In genomic region chr1:3541465-3541864, GRCh38 we compare ENCODE assay signal across 23 cellular contexts.
"Had no signal": no experiment of that assay in that cellular context is flagged by ENCODE, and none has a peak within 500 bp of the region (broad histone marks: within the 10 kb centered on the region; RNA-seq: fewer than 3 reads in every experiment).

No MANE protein-coding gene starts in this region.

- H3K27ac ChIP-seq: neutrophil, pancreas, psoas muscle had no signal

- H3K27ac Mint-ChIP-seq: activated B cell treated with CpG ODN at 0.5 μM for 24 hours; activated CD4-positive, alpha-beta T cell treated with anti-CD3 and anti-CD28 coated beads for 36 hours; activated naive CD4-positive, alpha-beta T cell treated with anti-CD3 and anti-CD28 coated beads for 36 hours; activated naive CD8-positive, alpha-beta T cell treated with anti-CD3 and anti-CD28 coated beads, Interleukin-2, amount 10 ng/mL, durations not matched to agents 7 days and 5 days; mesothelial cell of epicardium; natural killer cell treated with Interleukin-12 subunit alpha and Interleukin-12 subunit beta and Interleukin-15 and Interleukin-18, amount 100 ng/mL, for 72 hours; stimulated activated naive CD8-positive, alpha-beta T cell treated with anti-CD3 and anti-CD28 coated beads, Interleukin-15, Interleukin-2, amounts not matched to agents 100 ng/mL and 50 ng/mL, for 24 hours; T-helper 17 cell had no signal

- ATAC-seq: activated CD4-positive, alpha-beta T cell treated with anti-CD3 and anti-CD28 coated beads for 36 hours; activated T-cell treated with anti-CD3 and anti-CD28 coated beads, Interleukin-2, amount 50 U/mL, for 4 hours; natural killer cell treated with Interleukin-12 subunit alpha and Interleukin-12 subunit beta and Interleukin-15 and Interleukin-18, amount 100 ng/mL, for 72 hours; psoas muscle; T-helper 17 cell had no signal

- H3K4me1 Mint-ChIP-seq: activated CD4-positive, alpha-beta T cell treated with anti-CD3 and anti-CD28 coated beads for 36 hours; activated naive CD8-positive, alpha-beta T cell treated with anti-CD3 and anti-CD28 coated beads, Interleukin-2, amount 10 ng/mL, durations not matched to agents 7 days and 5 days had no signal

- H3K9me3 ChIP-seq: neutrophil, pancreas, psoas muscle, tibial nerve had no signal

- DNase-seq: activated B cell treated with CpG ODN at 0.5 μM for 24 hours; activated CD4-positive, alpha-beta T cell treated with anti-CD3 and anti-CD28 coated beads for 36 hours; activated CD4-positive, alpha-beta T cell treated with anti-CD3 and anti-CD28 coated beads, Interleukin-2, amount 50 U/mL, for 48 hours; activated CD8-positive, alpha-beta memory T cell treated with anti-CD3 and anti-CD28 coated beads, Interleukin-2, amount 50 U/mL, for 48 hours; activated effector memory CD4-positive, alpha-beta T cell treated with Interleukin-2 at 50 U/mL for 16 hours; activated naive CD4-positive, alpha-beta T cell treated with anti-CD3 and anti-CD28 coated beads for 36 hours; activated naive CD8-positive, alpha-beta T cell treated with anti-CD3 and anti-CD28 coated beads, Interleukin-2, amount 10 ng/mL, durations not matched to agents 7 days and 5 days; activated T-cell treated with anti-CD3 and anti-CD28 coated beads, Interleukin-2, amount 50 U/mL, for 4 hours; amniotic stem cell; foreskin fibroblast; kidney; mammary epithelial cell; pancreas; psoas muscle; stimulated activated CD4-positive, alpha-beta T cell treated with anti-CD3 and anti-CD28 coated beads, Interleukin-1b, Interleukin-23, amount 100 ng/mL, for 48 hours; substantia nigra; T-helper 17 cell had no signal

- H3K4me3 ChIP-seq: pancreas, psoas muscle, skin epidermis, tibial nerve had no signal

- H3K4me3 Mint-ChIP-seq: activated B cell treated with CpG ODN at 0.5 μM for 24 hours; activated CD4-positive, alpha-beta T cell treated with anti-CD3 and anti-CD28 coated beads for 36 hours; activated naive CD4-positive, alpha-beta T cell treated with anti-CD3 and anti-CD28 coated beads for 36 hours; activated naive CD8-positive, alpha-beta T cell treated with anti-CD3 and anti-CD28 coated beads, Interleukin-2, amount 10 ng/mL, durations not matched to agents 7 days and 5 days; activated T-cell treated with anti-CD3 and anti-CD28 coated beads, Interleukin-2, amount 50 U/mL, for 4 hours; mesothelial cell of epicardium; natural killer cell treated with Interleukin-12 subunit alpha and Interleukin-12 subunit beta and Interleukin-15 and Interleukin-18, amount 100 ng/mL, for 72 hours; stimulated activated naive CD8-positive, alpha-beta T cell treated with anti-CD3 and anti-CD28 coated beads, Interleukin-15, Interleukin-2, amounts not matched to agents 100 ng/mL and 50 ng/mL, for 24 hours; T-helper 17 cell had no signal

- H3K27me3 ChIP-seq: neutrophil, pancreas, tibial nerve had no signal

- H3K9me3 Mint-ChIP-seq: activated B cell treated with CpG ODN at 0.5 μM for 24 hours; activated naive CD4-positive, alpha-beta T cell treated with anti-CD3 and anti-CD28 coated beads for 36 hours; activated naive CD8-positive, alpha-beta T cell treated with anti-CD3 and anti-CD28 coated beads, Interleukin-2, amount 10 ng/mL, durations not matched to agents 7 days and 5 days; activated T-cell treated with anti-CD3 and anti-CD28 coated beads, Interleukin-2, amount 50 U/mL, for 4 hours; mesothelial cell of epicardium; natural killer cell treated with Interleukin-12 subunit alpha and Interleukin-12 subunit beta and Interleukin-15 and Interleukin-18, amount 100 ng/mL, for 72 hours; stimulated activated naive CD8-positive, alpha-beta T cell treated with anti-CD3 and anti-CD28 coated beads, Interleukin-15, Interleukin-2, amounts not matched to agents 100 ng/mL and 50 ng/mL, for 24 hours had no signal

- H3K36me3 ChIP-seq: neutrophil, pancreas, tibial nerve had no signal

- H3K36me3 Mint-ChIP-seq: activated naive CD8-positive, alpha-beta T cell treated with anti-CD3 and anti-CD28 coated beads, Interleukin-2, amount 10 ng/mL, durations not matched to agents 7 days and 5 days; natural killer cell treated with Interleukin-12 subunit alpha and Interleukin-12 subunit beta and Interleukin-15 and Interleukin-18, amount 100 ng/mL, for 72 hours had no signal

- H3K4me1 ChIP-seq: pancreas had no signal

- H3K27me3 Mint-ChIP-seq: activated CD4-positive, alpha-beta T cell treated with anti-CD3 and anti-CD28 coated beads for 36 hours; activated naive CD8-positive, alpha-beta T cell treated with anti-CD3 and anti-CD28 coated beads, Interleukin-2, amount 10 ng/mL, durations not matched to agents 7 days and 5 days; natural killer cell treated with Interleukin-12 subunit alpha and Interleukin-12 subunit beta and Interleukin-15 and Interleukin-18, amount 100 ng/mL, for 72 hours; stimulated activated naive CD8-positive, alpha-beta T cell treated with anti-CD3 and anti-CD28 coated beads, Interleukin-15, Interleukin-2, amounts not matched to agents 100 ng/mL and 50 ng/mL, for 24 hours; T-helper 17 cell had no signal
